1 cellular context compared by ENCODE assay signal in genomic region chr2:187299122-187299906, GRCh38.
TF ChIP-seq lines count a peak whose summit lies in the region.

No MANE protein-coding gene starts in this region.

TF ChIP-seq in HCT116, 20 proteins besides CTCF, POLR2A, EP300 and RAD21 (continued from another document):
- TF ChIP-seq ZBTB33 (IDR thresholded peaks at IDR 0.05; ENCODE audit: extremely low read depth, insufficient replicate concordance, low read length): no peak
- TF ChIP-seq EZH2phosphoT487 (IDR thresholded peaks at IDR 0.05; ENCODE audit: borderline replicate concordance): no peak
